Comparison of ENCODE assay signal across 9 cellular contexts in the genomic region with DNA sequence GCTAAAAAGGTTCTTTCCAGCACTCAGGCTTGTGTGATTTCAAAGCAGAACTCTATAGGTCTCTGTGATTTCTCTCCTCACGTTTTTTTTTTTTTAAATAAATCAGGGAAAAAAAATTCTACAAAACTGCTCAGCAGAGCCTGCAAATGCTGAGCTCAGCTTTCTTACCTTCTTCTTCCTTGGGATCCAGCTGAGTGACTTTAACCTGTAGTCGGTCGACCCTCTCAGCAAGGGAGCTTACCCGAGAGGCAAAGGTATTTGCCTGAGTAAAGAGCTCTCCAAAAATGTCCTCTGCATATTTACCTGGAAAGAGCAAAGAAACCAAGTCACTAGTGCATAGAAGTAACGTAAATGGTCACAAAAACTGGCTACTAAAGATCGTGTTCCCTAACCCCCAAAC. TPM values are rescaled to one million over a fixed set of nuclear protein-coding genes. Genes with fewer than 3 reads are reported as not detected.
DNase-seq lines count a peak whose midpoint lies in the region; ATAC-seq and TF ChIP-seq lines count a peak whose summit lies in the region.
"Had no signal": no experiment of that assay in that cellular context is flagged by ENCODE, and none has a peak within 500 bp of the region (broad histone marks: within the 10 kb centered on the region; RNA-seq: fewer than 3 reads in every experiment).

No MANE protein-coding gene starts in this region.

- H3K9ac ChIP-seq in NT2/D1 (ENCODE audit: insufficient read length, low read depth) = peak overlapping the region; percentile 46

- H3K4me3 ChIP-seq in NT2/D1 (ENCODE audit: insufficient read length, low read depth) = no peak overlapping the region
- no peak overlapping the region for H3K4me3 ChIP-seq in effector memory CD4-positive, alpha-beta T cell (ENCODE audit: insufficient read depth, low read depth, low read length, poor library complexity, severe bottlenecking)

- H3K27me3 Mint-ChIP-seq in progenitor cell of endocrine pancreas = no peaks in the 10 kb centered on the region

- peak; percentile 8 for ATAC-seq in GM18907 (IDR thresholded peaks at IDR 0.05; ENCODE audit: unreplicated experiment)

- no peak for TF ChIP-seq CTCF in progenitor cell of endocrine pancreas (IDR thresholded peaks at IDR 0.05; ENCODE audit: unreplicated experiment)

- H3K27me3 ChIP-seq in NT2/D1 (ENCODE audit: insufficient read depth, insufficient read length) = no peaks in the 10 kb centered on the region
- no peaks in the 10 kb centered on the region for H3K27me3 ChIP-seq in effector memory CD4-positive, alpha-beta T cell (replicated peaks; ENCODE audit: control insufficient read depth, insufficient read depth, low read length, poor library complexity, severe bottlenecking)
- H3K27me3 ChIP-seq: neutrophil had no signal

- H3K36me3 Mint-ChIP-seq in progenitor cell of endocrine pancreas (ENCODE audit: insufficient read depth) = peaks cover 19% of the 10 kb centered on the region

- no peaks in the 10 kb centered on the region for H3K9me3 Mint-ChIP-seq in progenitor cell of endocrine pancreas (ENCODE audit: low read depth)

- no peaks in the 10 kb centered on the region for H3K4me1 ChIP-seq in NT2/D1 (ENCODE audit: insufficient read depth, insufficient read length)
- H3K4me1 ChIP-seq in effector memory CD4-positive, alpha-beta T cell (ENCODE audit: control insufficient read depth, insufficient read depth, low read length, poor library complexity, severe bottlenecking) = peaks cover 6% of the 10 kb centered on the region

- no peaks in the 10 kb centered on the region for H3K9me3 ChIP-seq in NT2/D1 (ENCODE audit: insufficient read depth, low read length)
- no peaks in the 10 kb centered on the region for H3K9me3 ChIP-seq in effector memory CD4-positive, alpha-beta T cell (ENCODE audit: control insufficient read depth, low read length)
- H3K9me3 ChIP-seq: neutrophil had no signal

- peaks cover 46% of the 10 kb centered on the region for H3K36me3 ChIP-seq in NT2/D1 (ENCODE audit: insufficient read depth, insufficient read length, low read length)
- peaks cover 48% of the 10 kb centered on the region for H3K36me3 ChIP-seq in effector memory CD4-positive, alpha-beta T cell (ENCODE audit: control insufficient read depth, insufficient read depth, low read length)

- DNase-seq in NT2/D1 (ENCODE audit: low read depth, low spot score) (no peak), progenitor cell of endocrine pancreas (ENCODE audit: low spot score, unreplicated experiment) (no peak), NCI-H774 (lab: John Stamatoyannopoulos, UW) (no peak), HUDEP-2 (lab: John Stamatoyannopoulos, UW; ENCODE audit: unreplicated experiment in 76 of 76) (no peak)
- no peak for DNase-seq in effector memory CD4-positive, alpha-beta T cell
- DNase-seq in activated CD4-positive, alpha-beta T cell treated with anti-CD3 and anti-CD28 coated beads for 4 hours = no peak
- DNase-seq in activated CD4-positive, CD25-positive, alpha-beta regulatory T cell treated with anti-CD3 and anti-CD28 coated beads, Interleukin-2, amount 50 U/mL, for 72 hours = no peak

- peaks cover 33% of the 10 kb centered on the region for H3K4me1 Mint-ChIP-seq in progenitor cell of endocrine pancreas (ENCODE audit: low read depth)

- peak overlapping the region; percentile 76 for H3K27ac Mint-ChIP-seq in progenitor cell of endocrine pancreas

- peak overlapping the region; percentile 48 for H3K27ac ChIP-seq in effector memory CD4-positive, alpha-beta T cell (ENCODE audit: insufficient read depth, low read length, poor library complexity, severe bottlenecking)
- H3K27ac ChIP-seq: neutrophil had no signal

- H3K4me3 Mint-ChIP-seq in progenitor cell of endocrine pancreas (ENCODE audit: low read depth) = no peak overlapping the region

RNA-seq across cellular contexts. Expression of a gene that starts 26.4 kb away (rescaled TPM):
- total RNA-seq in progenitor cell of endocrine pancreas = 1.00 and 1.1 TPM in 2 replicates

RNA-seq across cellular contexts. Expression of a gene that starts 35.7 kb away (rescaled TPM):
- not detected in 2 replicates for total RNA-seq in progenitor cell of endocrine pancreas

RNA-seq across cellular contexts. Expression of a gene that starts 44.2 kb away (rescaled TPM):
- not detected in 2 replicates for total RNA-seq in progenitor cell of endocrine pancreas

RNA-seq across cellular contexts. Expression of a gene that starts 52.0 kb away (rescaled TPM):
- 1.1 and 1.8 TPM in 2 replicates for total RNA-seq in progenitor cell of endocrine pancreas
